In the genomic region with DNA sequence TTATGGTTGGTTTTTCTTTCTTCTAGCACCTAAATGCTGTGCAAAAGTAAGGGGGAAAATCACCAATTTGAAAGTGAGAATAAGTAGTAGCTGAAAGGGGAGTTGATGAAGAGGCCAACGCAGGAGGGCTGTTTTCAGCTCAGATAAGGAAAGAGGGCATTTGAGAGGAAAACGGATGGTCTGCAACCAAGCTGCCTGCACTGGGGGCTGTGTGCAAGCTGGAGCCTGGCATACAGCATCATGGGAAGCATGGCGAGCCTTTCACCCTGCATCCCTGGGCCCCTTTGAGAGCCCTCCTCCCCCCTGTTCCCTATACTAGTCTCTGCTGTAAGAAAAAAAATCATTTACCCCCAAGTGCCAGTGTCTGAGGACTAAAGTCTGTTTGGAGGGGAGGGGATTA, we compare ENCODE assay signal across 29 cellular contexts.
"Had no signal": no experiment of that assay in that cellular context is flagged by ENCODE, and none has a peak within 500 bp of the region (broad histone marks: within the 10 kb centered on the region; RNA-seq: fewer than 3 reads in every experiment).

No MANE protein-coding gene starts in this region.

- DNase-seq: activated CD4-positive, alpha-beta memory T cell treated with anti-CD3 and anti-CD28 coated beads for 36 hours; activated CD4-positive, alpha-beta T cell treated with anti-CD3 and anti-CD28 coated beads for 36 hours; activated CD4-positive, alpha-beta T cell treated with anti-CD3 and anti-CD28 coated beads, Interleukin-2, amount 10 ng/mL, durations not matched to agents 24 days and 14 days; activated CD4-positive, CD25-positive, alpha-beta regulatory T cell; activated CD4-positive, CD25-positive, alpha-beta regulatory T cell treated with anti-CD3 and anti-CD28 coated beads, Interleukin-2, amount 50 U/mL, for 72 hours; activated CD8-positive, alpha-beta memory T cell treated with anti-CD3 and anti-CD28 coated beads, Interleukin-2, amount 50 U/mL, for 48 hours; activated CD8-positive, alpha-beta T cell treated with anti-CD3 and anti-CD28 coated beads, Interleukin-2, amount 10 ng/mL, durations not matched to agents 7 days and 5 days; activated gamma-delta T cell; activated naive CD4-positive, alpha-beta T cell; activated naive CD4-positive, alpha-beta T cell treated with anti-CD3 and anti-CD28 coated beads, Interleukin-2, amount 10 ng/mL, durations not matched to agents 7 days and 5 days; activated naive CD8-positive, alpha-beta T cell treated with anti-CD3 and anti-CD28 coated beads, Interleukin-2, amount 10 ng/mL, durations not matched to agents 7 days and 5 days; activated T-cell treated with anti-CD3 and anti-CD28 coated beads for 4 hours; activated T-cell treated with anti-CD3 and anti-CD28 coated beads, Interleukin-2, amount 50 U/mL, for 24 hours; activated T-cell treated with anti-CD3 and anti-CD28 coated beads, Interleukin-2, amount 50 U/mL, for 72 hours; brain microvascular endothelial cell; dorsolateral prefrontal cortex; effector memory CD4-positive, alpha-beta T cell; erythroblast; esophagus squamous epithelium; foreskin melanocyte; head of caudate nucleus; T-helper 2 cell had no signal

- H3K27me3 ChIP-seq: ascending aorta, brain microvascular endothelial cell, dorsolateral prefrontal cortex, esophagus squamous epithelium, gastroesophageal sphincter had no signal

- H3K36me3 Mint-ChIP-seq: activated CD4-positive, alpha-beta memory T cell treated with anti-CD3 and anti-CD28 coated beads for 36 hours; activated naive CD4-positive, alpha-beta T cell treated with anti-CD3 and anti-CD28 coated beads, Interleukin-2, amount 10 ng/mL, durations not matched to agents 7 days and 5 days; activated naive CD4-positive, alpha-beta T cell treated with anti-CD3 and anti-CD28 coated beads, Interleukin-2, amount 50 U/mL, for 72 hours; activated naive CD8-positive, alpha-beta T cell treated with anti-CD3 and anti-CD28 coated beads, Interleukin-2, amount 10 ng/mL, durations not matched to agents 7 days and 5 days had no signal

- H3K36me3 ChIP-seq: ascending aorta, brain microvascular endothelial cell, esophagus squamous epithelium, gastroesophageal sphincter had no signal

- H3K27ac ChIP-seq: ascending aorta, brain microvascular endothelial cell, coronary artery, esophagus squamous epithelium, gastroesophageal sphincter had no signal

- H3K9me3 Mint-ChIP-seq: activated CD4-positive, alpha-beta memory T cell treated with anti-CD3 and anti-CD28 coated beads for 36 hours; activated CD4-positive, alpha-beta T cell treated with anti-CD3 and anti-CD28 coated beads, Interleukin-2, amount 10 ng/mL, durations not matched to agents 24 days and 14 days; activated naive CD4-positive, alpha-beta T cell treated with anti-CD3 and anti-CD28 coated beads, Interleukin-2, amount 10 ng/mL, durations not matched to agents 7 days and 5 days; activated naive CD8-positive, alpha-beta T cell treated with anti-CD3 and anti-CD28 coated beads, Interleukin-2, amount 10 ng/mL, durations not matched to agents 7 days and 5 days; activated T-cell treated with anti-CD3 and anti-CD28 coated beads, Interleukin-2, amount 50 U/mL, for 24 hours; dendritic cell treated with granulocyte-macrophage colony-stimulating factor and Interleukin-4, amounts not matched to agents 40 ng/mL and 50 ng/mL, for 4 days had no signal

- H3K27me3 Mint-ChIP-seq: activated CD4-positive, alpha-beta memory T cell treated with anti-CD3 and anti-CD28 coated beads for 36 hours; activated CD4-positive, alpha-beta T cell treated with anti-CD3 and anti-CD28 coated beads for 36 hours; activated CD4-positive, alpha-beta T cell treated with anti-CD3 and anti-CD28 coated beads, Interleukin-2, amount 10 ng/mL, durations not matched to agents 24 days and 14 days; activated naive CD4-positive, alpha-beta T cell treated with anti-CD3 and anti-CD28 coated beads, Interleukin-2, amount 10 ng/mL, durations not matched to agents 7 days and 5 days; activated T-cell treated with anti-CD3 and anti-CD28 coated beads, Interleukin-2, amount 50 U/mL, for 24 hours; central memory CD8-positive, alpha-beta T cell; dendritic cell treated with granulocyte-macrophage colony-stimulating factor and Interleukin-4, amounts not matched to agents 40 ng/mL and 50 ng/mL, for 4 days had no signal

- FAIRE-seq: bronchial epithelial cell had no signal

- H3K4me1 ChIP-seq: ascending aorta, esophagus squamous epithelium, gastroesophageal sphincter had no signal

- H3K4me1 Mint-ChIP-seq: activated CD4-positive, alpha-beta T cell treated with anti-CD3 and anti-CD28 coated beads for 36 hours; activated CD4-positive, alpha-beta T cell treated with anti-CD3 and anti-CD28 coated beads, Interleukin-2, amount 10 ng/mL, durations not matched to agents 24 days and 14 days; activated naive CD4-positive, alpha-beta T cell treated with anti-CD3 and anti-CD28 coated beads, Interleukin-2, amount 10 ng/mL, durations not matched to agents 7 days and 5 days; activated naive CD8-positive, alpha-beta T cell treated with anti-CD3 and anti-CD28 coated beads, Interleukin-2, amount 10 ng/mL, durations not matched to agents 7 days and 5 days; central memory CD8-positive, alpha-beta T cell had no signal

- H3K4me3 ChIP-seq: ascending aorta, coronary artery, dorsolateral prefrontal cortex, esophagus squamous epithelium, gastroesophageal sphincter had no signal

- H3K4me3 Mint-ChIP-seq: activated CD4-positive, alpha-beta memory T cell treated with anti-CD3 and anti-CD28 coated beads for 36 hours; activated CD4-positive, alpha-beta T cell treated with anti-CD3 and anti-CD28 coated beads for 36 hours; activated CD4-positive, alpha-beta T cell treated with anti-CD3 and anti-CD28 coated beads, Interleukin-2, amount 10 ng/mL, durations not matched to agents 24 days and 14 days; activated CD8-positive, alpha-beta T cell treated with anti-CD3 and anti-CD28 coated beads, Interleukin-2, amount 10 ng/mL, durations not matched to agents 7 days and 5 days; activated naive CD4-positive, alpha-beta T cell treated with anti-CD3 and anti-CD28 coated beads, Interleukin-2, amount 10 ng/mL, durations not matched to agents 7 days and 5 days; activated naive CD8-positive, alpha-beta T cell treated with anti-CD3 and anti-CD28 coated beads, Interleukin-2, amount 10 ng/mL, durations not matched to agents 7 days and 5 days; activated T-cell treated with anti-CD3 and anti-CD28 coated beads, Interleukin-2, amount 50 U/mL, for 24 hours; activated T-cell treated with anti-CD3 and anti-CD28 coated beads, Interleukin-2, amount 50 U/mL, for 72 hours; central memory CD8-positive, alpha-beta T cell; dendritic cell treated with granulocyte-macrophage colony-stimulating factor and Interleukin-4, amounts not matched to agents 40 ng/mL and 50 ng/mL, for 4 days had no signal

- H3K27ac Mint-ChIP-seq: activated CD4-positive, alpha-beta memory T cell treated with anti-CD3 and anti-CD28 coated beads for 36 hours; activated CD4-positive, alpha-beta T cell treated with anti-CD3 and anti-CD28 coated beads for 36 hours; activated CD4-positive, alpha-beta T cell treated with anti-CD3 and anti-CD28 coated beads, Interleukin-2, amount 10 ng/mL, durations not matched to agents 24 days and 14 days; activated CD8-positive, alpha-beta T cell treated with anti-CD3 and anti-CD28 coated beads, Interleukin-2, amount 10 ng/mL, durations not matched to agents 7 days and 5 days; activated naive CD4-positive, alpha-beta T cell treated with anti-CD3 and anti-CD28 coated beads, Interleukin-2, amount 10 ng/mL, durations not matched to agents 7 days and 5 days; activated naive CD4-positive, alpha-beta T cell treated with anti-CD3 and anti-CD28 coated beads, Interleukin-2, amount 50 U/mL, for 72 hours; activated naive CD8-positive, alpha-beta T cell treated with anti-CD3 and anti-CD28 coated beads, Interleukin-2, amount 10 ng/mL, durations not matched to agents 7 days and 5 days; activated T-cell treated with anti-CD3 and anti-CD28 coated beads, Interleukin-2, amount 50 U/mL, for 24 hours; activated T-cell treated with anti-CD3 and anti-CD28 coated beads, Interleukin-2, amount 50 U/mL, for 72 hours; dendritic cell treated with granulocyte-macrophage colony-stimulating factor and Interleukin-4, amounts not matched to agents 40 ng/mL and 50 ng/mL, for 4 days had no signal

- H3K9me3 ChIP-seq: ascending aorta, esophagus squamous epithelium, gastroesophageal sphincter had no signal

- ATAC-seq: activated CD4-positive, alpha-beta T cell treated with anti-CD3 and anti-CD28 coated beads for 36 hours; activated CD8-positive, alpha-beta T cell treated with anti-CD3 and anti-CD28 coated beads, Interleukin-2, amount 10 ng/mL, durations not matched to agents 7 days and 5 days; activated naive CD4-positive, alpha-beta T cell treated with anti-CD3 and anti-CD28 coated beads, Interleukin-2, amount 50 U/mL, for 72 hours; activated T-cell treated with anti-CD3 and anti-CD28 coated beads, Interleukin-2, amount 50 U/mL, for 72 hours; gastroesophageal sphincter had no signal
